Comparison of ENCODE assay signal across 7 cellular contexts in the genomic region with DNA sequence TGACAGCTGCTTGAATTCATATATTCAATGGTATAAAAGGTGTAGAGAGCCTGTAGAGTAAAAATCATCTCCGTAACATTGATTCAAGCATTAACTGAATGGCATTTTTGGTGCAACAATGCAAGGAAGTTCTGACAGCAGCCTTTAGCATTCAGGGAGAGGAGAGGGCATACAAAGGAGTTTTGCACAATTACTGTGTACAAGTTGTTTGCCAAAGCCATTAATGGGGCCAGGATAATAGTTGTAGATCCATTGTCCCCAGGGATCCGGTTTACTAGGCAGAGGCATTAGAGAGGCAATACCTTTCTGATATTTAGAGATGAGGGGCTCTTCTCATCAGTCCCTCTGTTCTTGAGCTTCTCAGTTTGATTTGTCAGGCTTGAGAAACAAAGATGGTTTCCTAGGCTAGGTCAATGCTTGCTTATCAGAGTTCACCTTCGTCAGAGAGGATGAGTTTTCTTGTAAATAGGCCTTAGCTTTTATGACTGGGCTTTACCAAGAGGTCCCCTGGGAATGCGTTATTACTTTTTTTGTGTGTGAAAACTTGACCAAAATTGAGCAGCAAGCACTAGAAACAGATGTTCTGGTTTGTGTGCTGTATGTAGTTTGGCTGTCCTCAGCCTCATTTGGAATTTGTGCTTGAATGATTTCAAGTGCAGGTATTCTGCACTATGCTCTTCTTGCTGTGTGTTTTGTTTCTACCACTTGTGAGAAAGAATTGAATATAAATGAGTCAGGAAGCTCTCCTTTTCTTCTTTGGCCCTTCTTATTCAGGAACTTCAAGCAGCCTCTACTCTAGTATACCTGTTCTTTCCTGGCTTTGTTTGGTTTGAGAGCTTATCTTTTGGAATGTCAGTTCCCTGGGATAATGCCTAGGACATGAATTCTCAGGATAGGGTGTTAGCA. TPM values are rescaled to one million over a fixed set of nuclear protein-coding genes. Genes with fewer than 3 reads are reported as not detected.
DNase-seq lines count a peak whose midpoint lies in the region; ATAC-seq and TF ChIP-seq lines count a peak whose summit lies in the region.

No MANE protein-coding gene starts in this region.

- peaks cover 22% of the 10 kb centered on the region for H3K4me1 ChIP-seq in neural progenitor cell
- peaks cover 0 to 14% (median 0%) of the 10 kb centered on the region in 4 donors for H3K4me1 ChIP-seq in esophagus muscularis mucosa

- no peaks in the 10 kb centered on the region for H3K36me3 ChIP-seq in neural progenitor cell
- H3K36me3 ChIP-seq in esophagus muscularis mucosa = peaks cover 12 to 26% (median 22%) of the 10 kb centered on the region in 4 donors

- H3K27me3 Mint-ChIP-seq in neural progenitor cell (ENCODE audit: insufficient read depth, low read depth) (peaks cover 2% of the 10 kb centered on the region), Calu3 (ENCODE audit: unreplicated experiment) (no peaks in the 10 kb centered on the region)

- DNase-seq in NCI-H1930 (lab: John Stamatoyannopoulos, UW) (peak; percentile 25 to 82), neural progenitor cell (ENCODE audit: low spot score) (no peak), Calu3 (no peak), esophagus muscularis mucosa (ENCODE audit: extremely low spot score) (no peak)
- DNase-seq in effector CD8-positive, alpha-beta T cell (lab: John Stamatoyannopoulos, UW) = no peak

- H3K36me3 Mint-ChIP-seq in neural progenitor cell (peaks cover 16% of the 10 kb centered on the region), Calu3 (ENCODE audit: insufficient read depth, unreplicated experiment) (peaks cover 16% of the 10 kb centered on the region)

- BruUV-seq in Calu3 (replicated peaks; lab: Mats Ljungman, UMichigan) = no TSS peak

- H3K9ac ChIP-seq in neural progenitor cell = no peak overlapping the region

- peak overlapping the region; percentile 1 for H3K4me2 ChIP-seq in neural progenitor cell

- peaks cover 73% of the 10 kb centered on the region for H3K79me2 ChIP-seq in neural progenitor cell (ENCODE audit: low read depth)

- peaks cover 11% of the 10 kb centered on the region for H3K9me3 Mint-ChIP-seq in neural progenitor cell
- H3K9me3 Mint-ChIP-seq in Calu3 (ENCODE audit: low read depth, unreplicated experiment) = peaks cover 8% of the 10 kb centered on the region

- no peak overlapping the region for H3K27ac Mint-ChIP-seq in neural progenitor cell
- no peak overlapping the region for H3K27ac Mint-ChIP-seq in Calu3 (ENCODE audit: unreplicated experiment)

- H3K4me3 Mint-ChIP-seq in neural progenitor cell (no peak overlapping the region), Calu3 (ENCODE audit: low read depth, unreplicated experiment) (no peak overlapping the region)

- H3K27ac ChIP-seq in neural progenitor cell (no peak overlapping the region), esophagus muscularis mucosa (replicated peaks in 1 of 4) (no peak overlapping the region)

- TF ChIP-seq EP300 in esophagus muscularis mucosa (IDR thresholded peaks at IDR 0.05) = no peak

- H3K4me3 ChIP-seq in neural progenitor cell (no peak overlapping the region), esophagus muscularis mucosa (no peak overlapping the region)

- H4K20me1 ChIP-seq in neural progenitor cell (ENCODE audit: low read depth) = peaks cover 47% of the 10 kb centered on the region

- H3F3A ChIP-seq in neural progenitor cell (ENCODE audit: low read depth) = peaks cover 6% of the 10 kb centered on the region

- no peak overlapping the region for H2AFZ ChIP-seq in neural progenitor cell (replicated peaks)

- H3K27me3 ChIP-seq in neural progenitor cell = no peaks in the 10 kb centered on the region
- no peaks in the 10 kb centered on the region for H3K27me3 ChIP-seq in esophagus muscularis mucosa

- 81% methylated on average over 4 of the region's 4 CpGs for WGBS in esophagus muscularis mucosa

- H3K4me1 Mint-ChIP-seq in neural progenitor cell (peaks cover 23% of the 10 kb centered on the region), Calu3 (ENCODE audit: low read depth, unreplicated experiment) (peaks cover 16% of the 10 kb centered on the region)

- TF ChIP-seq CTCF in neural progenitor cell (IDR thresholded peaks at IDR 0.05) (no peak), Calu3 (IDR thresholded peaks at IDR 0.05; ENCODE audit: unreplicated experiment) (no peak), esophagus muscularis mucosa (IDR thresholded peaks at IDR 0.05) (no peak)

- H3K9me3 ChIP-seq in neural progenitor cell (ENCODE audit: low read depth) (no peaks in the 10 kb centered on the region), esophagus muscularis mucosa (no peaks in the 10 kb centered on the region)

- peak; percentile 61 for ATAC-seq in GM19035 (IDR thresholded peaks at IDR 0.05; ENCODE audit: unreplicated experiment)
- ATAC-seq in HG02798 (IDR thresholded peaks at IDR 0.05; ENCODE audit: poor library complexity, unreplicated experiment) = peak; percentile 69

- CTCF ChIA-PET in Calu3 (lab: Charles Lee) = no interaction called here

- intact Hi-C loops in Calu3 (cut with micrococcal nuclease; ENCODE audit: unreplicated experiment) (no loop called here), esophagus muscularis mucosa (cut with DNase I) (no loop called here)

- no peak for TF ChIP-seq POLR2A in esophagus muscularis mucosa (IDR thresholded peaks at IDR 0.05; ENCODE audit: low read depth)

RNA-seq across cellular contexts. Expression of a gene that starts 32.0 kb away (rescaled TPM):
- total RNA-seq in neural progenitor cell (ENCODE audit: low replicate concordance) (146 and 154 TPM in 2 replicates), Calu3 (2022) (205 and 206 TPM in 2 replicates), esophagus muscularis mucosa (10 to 100 TPM; 71.4 to 91.2 (median 81.3) TPM)

Comparison
In these comparisons a context has a peak if more than half of its experiments do, and no peak if none do; other contexts are left out.
1. DNase-seq: peak in NCI-H1930 (2 of 2); none in neural progenitor cell (single experiment), Calu3 (single experiment), effector CD8-positive, alpha-beta T cell (single experiment) and esophagus muscularis mucosa (single experiment).